15 cellular contexts compared by ENCODE assay signal in the genomic region with DNA sequence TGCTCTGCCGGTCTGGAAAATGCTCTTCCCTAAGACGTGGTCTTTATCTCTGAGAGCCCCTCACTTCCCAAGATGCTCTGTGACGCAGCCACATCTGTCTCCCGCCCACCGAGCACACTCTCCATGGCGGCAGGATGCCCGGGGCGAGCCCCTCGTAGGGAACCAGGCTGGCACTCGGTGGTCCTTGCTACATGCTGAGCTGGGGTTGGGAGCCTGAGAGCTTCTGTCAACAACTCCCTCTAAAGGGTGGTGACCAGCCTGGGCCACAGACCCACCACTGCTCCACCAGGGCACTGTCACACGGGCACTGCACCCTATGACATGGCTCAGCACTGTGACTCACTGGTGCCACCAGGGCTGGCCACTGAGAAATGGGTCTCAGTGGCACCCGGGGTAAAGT.
"Had no signal": no experiment of that assay in that cellular context is flagged by ENCODE, and none has a peak within 500 bp of the region (broad histone marks: within the 10 kb centered on the region; RNA-seq: fewer than 3 reads in every experiment).

No MANE protein-coding gene starts in this region.

- DNase-seq: cortex of kidney; dorsolateral prefrontal cortex; effector CD8-positive, alpha-beta T cell; hypothalamus; kidney glomerular epithelial cell; naive thymus-derived CD4-positive, alpha-beta T cell; posterior cingulate gyrus; stimulated activated CD4-positive, alpha-beta T cell treated with anti-CD3 and anti-CD28 coated beads, Interleukin-2, amount 100 ng/mL, for 48 hours; upper lobe of right lung had no signal

- H3K4me3 Mint-ChIP-seq: stimulated activated naive CD8-positive, alpha-beta T cell treated with anti-CD3 and anti-CD28 coated beads, Interleukin-15, Interleukin-2, amounts not matched to agents 100 ng/mL and 50 ng/mL, for 24 hours had no signal

- H3K4me3 ChIP-seq: dorsolateral prefrontal cortex, heart right ventricle, right atrium auricular region, smooth muscle cell, tibial nerve, upper lobe of right lung, vagina had no signal

- H3K27me3 Mint-ChIP-seq: naive thymus-derived CD4-positive, alpha-beta T cell; stimulated activated naive CD8-positive, alpha-beta T cell treated with anti-CD3 and anti-CD28 coated beads, Interleukin-15, Interleukin-2, amounts not matched to agents 100 ng/mL and 50 ng/mL, for 24 hours had no signal

- H3K9me3 Mint-ChIP-seq: naive thymus-derived CD4-positive, alpha-beta T cell; stimulated activated naive CD8-positive, alpha-beta T cell treated with anti-CD3 and anti-CD28 coated beads, Interleukin-15, Interleukin-2, amounts not matched to agents 100 ng/mL and 50 ng/mL, for 24 hours had no signal

- H3K27ac ChIP-seq: dorsolateral prefrontal cortex, tibial nerve, upper lobe of right lung, vagina had no signal

- H3K27me3 ChIP-seq: dorsolateral prefrontal cortex, right atrium auricular region, tibial nerve, upper lobe of right lung, vagina had no signal

- H3K9me3 ChIP-seq: heart right ventricle, right atrium auricular region, tibial nerve, upper lobe of right lung, vagina had no signal
